Comparison of ENCODE assay signal across 8 cellular contexts in the genomic region with DNA sequence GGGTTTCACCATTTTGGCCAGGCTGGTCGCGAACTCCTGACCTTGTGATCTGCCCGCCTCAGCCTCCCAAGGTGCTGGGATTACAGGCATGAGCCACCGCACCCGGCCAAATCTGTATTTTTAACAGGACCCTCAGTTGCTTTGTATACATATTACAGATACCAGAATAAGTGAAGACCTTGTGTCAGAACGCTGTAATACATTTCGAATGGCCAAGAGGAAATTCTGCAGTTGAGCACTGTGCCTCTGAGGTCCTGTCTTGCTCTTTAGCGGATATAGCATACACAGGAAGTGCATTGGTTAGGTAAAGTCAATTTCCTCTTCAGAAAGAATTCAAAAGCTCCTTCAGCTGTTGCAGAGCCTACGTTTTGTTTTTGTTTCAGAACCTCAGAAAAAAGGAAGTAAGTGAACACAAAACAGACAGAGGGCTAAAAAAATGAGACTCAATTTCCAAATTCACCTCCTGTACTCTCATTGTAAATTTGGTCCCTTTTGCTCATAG. TPM values are rescaled to one million over a fixed set of nuclear protein-coding genes. Genes with fewer than 3 reads are reported as not detected.
DNase-seq lines count a peak whose midpoint lies in the region; ATAC-seq and TF ChIP-seq lines count a peak whose summit lies in the region.

No MANE protein-coding gene starts in this region.

- H3K36me3 Mint-ChIP-seq in GM23338 (ENCODE audit: low read depth), result peaks cover 14% of the 10 kb centered on the region

- intact Hi-C loops in left cardiac atrium (cut with DNase I), result no loop called here

- 0 out of 2 replicates have a peak overlapping the region, but pooled peaks have one; percentile 17 for H3K27ac Mint-ChIP-seq in GM23338

- H4K20me1 ChIP-seq in GM23338 (replicated peaks; ENCODE audit: insufficient read depth), result peaks cover 40% of the 10 kb centered on the region
- H4K20me1 ChIP-seq in OCI-LY1 (ENCODE audit: insufficient read depth, low read length), result no peaks in the 10 kb centered on the region

- H3K36me3 ChIP-seq in GM23338 (ENCODE audit: insufficient read depth) (peaks cover 7% of the 10 kb centered on the region; the same call in 1 of the 2 replicates), OCI-LY1 (ENCODE audit: insufficient read depth, low read length) (peaks cover 29% of the 10 kb centered on the region)

- H3K4me3 ChIP-seq in GM23338 (no peak overlapping the region), OCI-LY1 (ENCODE audit: low read depth, low read length, poor library complexity, severe bottlenecking) (peak overlapping the region; percentile 49)

- no peak overlapping the region for H3K4me2 ChIP-seq in GM23338
- peak overlapping the region; percentile 49 for H3K4me2 ChIP-seq in OCI-LY1 (ENCODE audit: low read length)

- H2AFZ ChIP-seq in GM23338 (no peak overlapping the region), OCI-LY1 (ENCODE audit: low read length) (no peak overlapping the region)

- H3K27ac ChIP-seq in GM23338 (ENCODE audit: low read depth) (0 out of 2 replicates have a peak overlapping the region, but pooled peaks have one; percentile 28), OCI-LY1 (ENCODE audit: low read depth, low read length, poor library complexity, severe bottlenecking) (peak overlapping the region; percentile 99)

- H3K27me3 Mint-ChIP-seq in GM23338 (ENCODE audit: insufficient read depth, low read depth, poor library complexity), result no peaks in the 10 kb centered on the region

- H3K4me1 Mint-ChIP-seq in GM23338, result peaks cover 18% of the 10 kb centered on the region

- TF ChIP-seq POLR2A in GM18505 (IDR thresholded peaks at IDR 0.05; ENCODE audit: borderline replicate concordance, extremely low read depth, insufficient read depth, insufficient read length), result peak; percentile 42

- H3K9ac ChIP-seq in OCI-LY1 (ENCODE audit: low read length), result peak overlapping the region; percentile 56

- ATAC-seq in GM18505 (IDR thresholded peaks at IDR 0.05; ENCODE audit: unreplicated experiment), result peak; percentile 71
- ATAC-seq in GM23338, result no peak
- ATAC-seq in left cardiac atrium, result peak; percentile 56 to 79

- H3K9me2 ChIP-seq in GM23338 (ENCODE audit: insufficient read depth) (no peaks in the 10 kb centered on the region), OCI-LY1 (ENCODE audit: low read depth, low read length) (no peaks in the 10 kb centered on the region)

- H3K27me3 ChIP-seq in GM23338 (ENCODE audit: insufficient read depth) (no peaks in the 10 kb centered on the region), OCI-LY1 (ENCODE audit: insufficient read depth, low read length) (no peaks in the 10 kb centered on the region)

- H3K4me1 ChIP-seq in GM23338 (ENCODE audit: insufficient read depth), result peaks cover 16% of the 10 kb centered on the region
- H3K4me1 ChIP-seq in OCI-LY1 (ENCODE audit: insufficient read depth, low read length, severe bottlenecking), result peaks cover 73% of the 10 kb centered on the region

- no peak overlapping the region for H3K4me3 Mint-ChIP-seq in GM23338

- TF ChIP-seq CTCF in GM23338 (conservative IDR thresholded peaks at IDR 0.05; ENCODE audit: low read depth in 2 of 2) (no peak), OCI-LY1 (IDR thresholded peaks at IDR 0.05; ENCODE audit: low read length) (no peak)

- no peak for DNase-seq in GM23338 (ENCODE audit: low spot score)
- no peak for DNase-seq in left cardiac atrium
- no peak for DNase-seq in AG20443 (ENCODE audit: low spot score)
- no peak for DNase-seq in stimulated activated CD4-positive, alpha-beta T cell treated with anti-CD3 and anti-CD28 coated beads, Interleukin-1b, Interleukin-23, amount 100 ng/mL, for 48 hours
- no peak for DNase-seq in HUDEP-2 (lab: John Stamatoyannopoulos, UW; ENCODE audit: unreplicated experiment in 76 of 76)
- no peak for DNase-seq in stimulated activated CD4-positive, alpha-beta T cell treated with anti-CD3 and anti-CD28 coated beads, Interleukin-4, amount 100 ng/mL, for 24 hours

- no peaks in the 10 kb centered on the region for H3K9me3 Mint-ChIP-seq in GM23338

- H3K9me3 ChIP-seq in OCI-LY1 (ENCODE audit: low read length), result no peaks in the 10 kb centered on the region

- H3K79me2 ChIP-seq in GM23338 (replicated peaks; ENCODE audit: insufficient read depth) (peaks cover 87% of the 10 kb centered on the region), OCI-LY1 (ENCODE audit: insufficient read depth, low read length) (peaks cover 74% of the 10 kb centered on the region)

- H3F3A ChIP-seq in GM23338 (replicated peaks; ENCODE audit: low read depth) (0 out of 2 replicates have a peak, but pooled peaks cover 6% of the 10 kb centered on the region), OCI-LY1 (ENCODE audit: insufficient read depth, low read length) (peaks cover 14% of the 10 kb centered on the region)

TF ChIP-seq in GM23338, 12 proteins besides CTCF, POLR2A, EP300 and RAD21:
- TF ChIP-seq, protein P1, sequence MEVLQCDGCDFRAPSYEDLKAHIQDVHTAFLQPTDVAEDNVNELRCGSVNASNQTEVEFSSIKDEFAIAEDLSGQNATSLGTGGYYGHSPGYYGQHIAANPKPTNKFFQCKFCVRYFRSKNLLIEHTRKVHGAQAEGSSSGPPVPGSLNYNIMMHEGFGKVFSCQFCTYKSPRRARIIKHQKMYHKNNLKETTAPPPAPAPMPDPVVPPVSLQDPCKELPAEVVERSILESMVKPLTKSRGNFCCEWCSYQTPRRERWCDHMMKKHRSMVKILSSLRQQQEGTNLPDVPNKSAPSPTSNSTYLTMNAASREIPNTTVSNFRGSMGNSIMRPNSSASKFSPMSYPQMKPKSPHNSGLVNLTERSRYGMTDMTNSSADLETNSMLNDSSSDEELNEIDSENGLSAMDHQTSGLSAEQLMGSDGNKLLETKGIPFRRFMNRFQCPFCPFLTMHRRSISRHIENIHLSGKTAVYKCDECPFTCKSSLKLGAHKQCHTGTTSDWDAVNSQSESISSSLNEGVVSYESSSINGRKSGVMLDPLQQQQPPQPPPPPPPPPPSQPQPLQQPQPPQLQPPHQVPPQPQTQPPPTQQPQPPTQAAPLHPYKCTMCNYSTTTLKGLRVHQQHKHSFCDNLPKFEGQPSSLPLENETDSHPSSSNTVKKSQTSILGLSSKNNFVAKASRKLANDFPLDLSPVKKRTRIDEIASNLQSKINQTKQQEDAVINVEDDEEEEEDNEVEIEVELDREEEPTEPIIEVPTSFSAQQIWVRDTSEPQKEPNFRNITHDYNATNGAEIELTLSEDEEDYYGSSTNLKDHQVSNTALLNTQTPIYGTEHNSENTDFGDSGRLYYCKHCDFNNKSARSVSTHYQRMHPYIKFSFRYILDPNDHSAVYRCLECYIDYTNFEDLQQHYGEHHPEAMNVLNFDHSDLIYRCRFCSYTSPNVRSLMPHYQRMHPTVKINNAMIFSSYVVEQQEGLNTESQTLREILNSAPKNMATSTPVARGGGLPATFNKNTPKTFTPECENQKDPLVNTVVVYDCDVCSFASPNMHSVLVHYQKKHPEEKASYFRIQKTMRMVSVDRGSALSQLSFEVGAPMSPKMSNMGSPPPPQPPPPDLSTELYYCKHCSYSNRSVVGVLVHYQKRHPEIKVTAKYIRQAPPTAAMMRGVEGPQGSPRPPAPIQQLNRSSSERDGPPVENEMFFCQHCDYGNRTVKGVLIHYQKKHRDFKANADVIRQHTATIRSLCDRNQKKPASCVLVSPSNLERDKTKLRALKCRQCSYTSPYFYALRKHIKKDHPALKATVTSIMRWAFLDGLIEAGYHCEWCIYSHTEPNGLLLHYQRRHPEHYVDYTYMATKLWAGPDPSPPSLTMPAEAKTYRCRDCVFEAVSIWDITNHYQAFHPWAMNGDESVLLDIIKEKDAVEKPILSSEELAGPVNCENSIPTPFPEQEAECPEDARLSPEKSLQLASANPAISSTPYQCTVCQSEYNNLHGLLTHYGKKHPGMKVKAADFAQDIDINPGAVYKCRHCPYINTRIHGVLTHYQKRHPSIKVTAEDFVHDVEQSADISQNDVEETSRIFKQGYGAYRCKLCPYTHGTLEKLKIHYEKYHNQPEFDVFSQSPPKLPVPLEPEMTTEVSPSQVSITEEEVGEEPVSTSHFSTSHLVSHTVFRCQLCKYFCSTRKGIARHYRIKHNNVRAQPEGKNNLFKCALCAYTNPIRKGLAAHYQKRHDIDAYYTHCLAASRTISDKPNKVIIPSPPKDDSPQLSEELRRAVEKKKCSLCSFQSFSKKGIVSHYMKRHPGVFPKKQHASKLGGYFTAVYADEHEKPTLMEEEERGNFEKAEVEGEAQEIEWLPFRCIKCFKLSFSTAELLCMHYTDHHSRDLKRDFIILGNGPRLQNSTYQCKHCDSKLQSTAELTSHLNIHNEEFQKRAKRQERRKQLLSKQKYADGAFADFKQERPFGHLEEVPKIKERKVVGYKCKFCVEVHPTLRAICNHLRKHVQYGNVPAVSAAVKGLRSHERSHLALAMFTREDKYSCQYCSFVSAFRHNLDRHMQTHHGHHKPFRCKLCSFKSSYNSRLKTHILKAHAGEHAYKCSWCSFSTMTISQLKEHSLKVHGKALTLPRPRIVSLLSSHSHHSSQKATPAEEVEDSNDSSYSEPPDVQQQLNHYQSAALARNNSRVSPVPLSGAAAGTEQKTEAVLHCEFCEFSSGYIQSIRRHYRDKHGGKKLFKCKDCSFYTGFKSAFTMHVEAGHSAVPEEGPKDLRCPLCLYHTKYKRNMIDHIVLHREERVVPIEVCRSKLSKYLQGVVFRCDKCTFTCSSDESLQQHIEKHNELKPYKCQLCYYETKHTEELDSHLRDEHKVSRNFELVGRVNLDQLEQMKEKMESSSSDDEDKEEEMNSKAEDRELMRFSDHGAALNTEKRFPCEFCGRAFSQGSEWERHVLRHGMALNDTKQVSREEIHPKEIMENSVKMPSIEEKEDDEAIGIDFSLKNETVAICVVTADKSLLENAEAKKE (CRISPR knock-in tag; IDR thresholded peaks at IDR 0.05), result no peak
- no peak for TF ChIP-seq NANOG (IDR thresholded peaks at IDR 0.05; ENCODE audit: borderline replicate concordance)

RNA-seq across cellular contexts. Expression of a gene that starts 15.7 kb away (rescaled TPM):
- 24.2 and 25.1 TPM in 2 replicates for total RNA-seq in GM23338 (2014; rRNA removed; shearing (Covaris generic))
- 28.6 and 31.7 TPM in 2 replicates for polyA plus RNA-seq in GM23338 (2016; fragmentation: Nextera tagmentation; extraction: Ambion mirVana)
- total RNA-seq in left cardiac atrium, result 1 to 10 TPM; 6.3 to 7.4 TPM

RNA-seq across cellular contexts. Expression of a gene that starts 22.9 kb away (rescaled TPM):
- total RNA-seq in GM23338 (2014; rRNA removed; shearing (Covaris generic)), result 22.7 and 24.2 TPM in 2 replicates
- polyA plus RNA-seq in GM23338 (2016; fragmentation: Nextera tagmentation; extraction: Ambion mirVana), result 21.1 and 30.9 TPM in 2 replicates
- 1 to 10 TPM in 1 of 2 donors, under 1 TPM in 1; 0.92 to 1.2 TPM for total RNA-seq in left cardiac atrium

Comparison
In these comparisons a context has a peak if more than half of its experiments do, and no peak if none do; other contexts are left out.
1. RNA of a gene that starts 22.9 kb away (total RNA-seq): 22.7 to 24.2 TPM in GM23338; 0.92 to 1.2 TPM in left cardiac atrium; every median in the first group is over 10 times any median in the second.